In the genomic region with DNA sequence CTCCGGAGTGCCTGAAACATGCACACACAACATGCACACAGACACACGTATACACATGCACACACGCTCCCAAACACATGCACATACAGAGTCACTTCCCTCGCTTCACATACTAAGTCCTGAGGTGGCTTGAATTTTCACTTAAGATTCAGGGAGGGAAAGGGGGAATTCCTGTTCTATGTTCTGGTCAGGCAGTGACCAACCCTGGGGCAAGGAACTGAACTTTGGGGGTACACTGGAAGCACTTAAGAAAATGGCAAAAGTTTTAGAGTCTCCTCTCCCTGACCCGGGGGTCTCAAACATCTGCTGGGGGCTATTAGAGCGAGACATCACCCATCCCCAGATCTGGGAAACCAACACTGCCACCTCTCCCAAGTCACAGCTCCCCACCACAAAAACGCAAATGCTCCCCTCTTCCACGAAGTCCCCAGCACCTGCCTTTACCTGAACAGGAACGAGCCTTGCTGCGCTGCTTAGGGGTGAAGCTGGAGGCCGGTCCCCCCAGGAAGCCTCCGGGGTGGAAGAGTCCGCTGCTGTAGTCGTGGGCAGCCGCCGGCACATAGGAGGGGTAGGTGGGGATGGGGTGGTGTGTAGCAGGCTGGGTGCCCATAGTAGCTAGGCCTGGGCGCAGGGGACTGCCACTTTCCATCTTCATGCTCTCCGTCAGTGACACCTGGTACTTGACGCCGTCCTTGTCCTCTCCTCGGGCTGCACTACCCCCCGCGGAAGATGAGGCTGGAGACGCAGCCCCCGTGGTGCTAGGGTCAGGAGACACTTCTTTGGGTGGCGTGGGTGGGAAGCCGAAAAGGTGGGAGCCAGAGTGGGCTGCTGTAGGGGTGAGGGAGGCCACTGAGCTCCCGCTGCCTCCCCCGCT, we compare ENCODE assay signal across 12 cellular contexts. TPM values are rescaled to one million over a fixed set of nuclear protein-coding genes. Genes with fewer than 3 reads are reported as not detected.
DNase-seq lines count a peak whose midpoint lies in the region; ATAC-seq and TF ChIP-seq lines count a peak whose summit lies in the region.
"Had no signal": no experiment of that assay in that cellular context is flagged by ENCODE, and none has a peak within 500 bp of the region (broad histone marks: within the 10 kb centered on the region; RNA-seq: fewer than 3 reads in every experiment).

No MANE protein-coding gene starts in this region.

- peak overlapping the region; percentile 43 for H3K4me3 Mint-ChIP-seq in CD4-positive, alpha-beta T cell

- H3K27me3 ChIP-seq in CD4-positive, alpha-beta T cell (ENCODE audit: control insufficient read depth, insufficient read depth, low read length), result peaks cover 99% of the 10 kb centered on the region
- peaks cover 70% of the 10 kb centered on the region for H3K27me3 ChIP-seq in NT2/D1 (ENCODE audit: insufficient read depth, insufficient read length)
- H3K27me3 ChIP-seq in fibroblast of lung (ENCODE audit: control insufficient read depth, insufficient read depth, low read length), result peaks cover 17% of the 10 kb centered on the region
- no peaks in the 10 kb centered on the region for H3K27me3 ChIP-seq in prostate gland (replicated peaks; ENCODE audit: insufficient read depth)

- WGBS in prostate gland, result 12% methylated on average over 29 of the region's 29 CpGs

- no peak overlapping the region for H3K27ac ChIP-seq in CD4-positive, alpha-beta T cell (ENCODE audit: low read depth, low read length)
- H3K27ac ChIP-seq in fibroblast of lung (ENCODE audit: insufficient read depth, low read length) (no peak overlapping the region), prostate gland (peak overlapping the region; percentile 99)

- intact Hi-C loops in CD4-positive, alpha-beta T cell (cut with DNase I, micrococcal nuclease), result no loop called here
- intact Hi-C loops in prostate gland (cut with DNase I), result no loop called here

- POLR2A ChIA-PET in CD4-positive, alpha-beta T cell (lab: Charles Lee), result no interaction called here

- DNase-seq in CD4-positive, alpha-beta T cell, result no peak
- DNase-seq in NT2/D1 (ENCODE audit: low read depth, low spot score), result no peak
- peak in 1 of 2 donors; percentile 20 for DNase-seq in fibroblast of lung (ENCODE audit: low read depth in 2 of 2)
- no peak for DNase-seq in prostate gland (ENCODE audit: low spot score)
- DNase-seq in SIG-M5 treated with dmso at 0.1 percent for 504 hours (lab: John Stamatoyannopoulos, UW; ENCODE audit: unreplicated experiment), result no peak
- no peak for DNase-seq in activated effector memory CD4-positive, alpha-beta T cell treated with Interleukin-2 at 50 U/mL for 16 hours
- DNase-seq: activated CD4-positive, alpha-beta T cell treated with anti-CD3 and anti-CD28 coated beads for 4 hours; activated naive CD8-positive, alpha-beta T cell treated with anti-CD3 and anti-CD28 coated beads, Interleukin-2, amount 10 ng/mL, durations not matched to agents 7 days and 5 days; kidney glomerular epithelial cell; NCI-H2171 had no signal

- H3K9me3 ChIP-seq in CD4-positive, alpha-beta T cell (ENCODE audit: control insufficient read depth, low read length), result no peaks in the 10 kb centered on the region
- H3K9me3 ChIP-seq in NT2/D1 (ENCODE audit: insufficient read depth, low read length) (no peaks in the 10 kb centered on the region), fibroblast of lung (ENCODE audit: control insufficient read depth, insufficient read depth, low read depth, low read length) (no peaks in the 10 kb centered on the region), prostate gland (no peaks in the 10 kb centered on the region)

- TF ChIP-seq CTCF in CD4-positive, alpha-beta T cell (IDR thresholded peaks at IDR 0.05), result no peak
- no peak for TF ChIP-seq CTCF in fibroblast of lung (conservative IDR thresholded peaks at IDR 0.05 in 1 of 2, IDR thresholded peaks at IDR 0.05 in 1 of 2; ENCODE audit: low read depth in 1 of 2, low read length in 2 of 2)
- TF ChIP-seq CTCF in prostate gland (IDR thresholded peaks at IDR 0.05), result no peak

- no peak overlapping the region for H3K27ac Mint-ChIP-seq in CD4-positive, alpha-beta T cell
- H3K27ac Mint-ChIP-seq: activated naive CD8-positive, alpha-beta T cell treated with anti-CD3 and anti-CD28 coated beads, Interleukin-2, amount 10 ng/mL, durations not matched to agents 7 days and 5 days had no signal

- H3K36me3 Mint-ChIP-seq in CD4-positive, alpha-beta T cell (ENCODE audit: low read depth), result no peaks in the 10 kb centered on the region
- H3K36me3 Mint-ChIP-seq: activated naive CD8-positive, alpha-beta T cell treated with anti-CD3 and anti-CD28 coated beads, Interleukin-2, amount 10 ng/mL, durations not matched to agents 7 days and 5 days had no signal

- H4K20me1 ChIP-seq in fibroblast of lung (ENCODE audit: control insufficient read depth, extremely low read depth, insufficient read depth, low read length), result no peaks in the 10 kb centered on the region

- ATAC-seq in CD4-positive, alpha-beta T cell (ENCODE audit: poor library complexity), result no peak
- no peak for ATAC-seq in GM18870 (IDR thresholded peaks at IDR 0.05; ENCODE audit: unreplicated experiment)
- ATAC-seq in GM21526 (IDR thresholded peaks at IDR 0.05; ENCODE audit: low FRiP score, unreplicated experiment), result no peak

- H3K9me3 Mint-ChIP-seq in CD4-positive, alpha-beta T cell, result no peaks in the 10 kb centered on the region
- H3K9me3 Mint-ChIP-seq: activated naive CD8-positive, alpha-beta T cell treated with anti-CD3 and anti-CD28 coated beads, Interleukin-2, amount 10 ng/mL, durations not matched to agents 7 days and 5 days had no signal

- H3K4me1 ChIP-seq in NT2/D1 (ENCODE audit: insufficient read depth, insufficient read length) (peaks cover 34% of the 10 kb centered on the region), fibroblast of lung (ENCODE audit: control insufficient read depth, extremely low read depth, insufficient read depth, low read length) (peaks cover 21% of the 10 kb centered on the region), prostate gland (replicated peaks) (peaks cover 21% of the 10 kb centered on the region)

- no peak overlapping the region for H2AFZ ChIP-seq in fibroblast of lung (ENCODE audit: low read length)

- H3K4me2 ChIP-seq in fibroblast of lung (ENCODE audit: extremely low read depth, insufficient read depth, low read length), result peak overlapping the region; percentile 87

- CTCF ChIA-PET in CD4-positive, alpha-beta T cell (lab: Charles Lee), result no interaction called here

- H3K4me3 ChIP-seq in NT2/D1 (ENCODE audit: insufficient read length, low read depth) (no peak overlapping the region), fibroblast of lung (replicated peaks in 1 of 4; ENCODE audit: control extremely low read depth in 1 of 4, insufficient read depth in 1 of 4, low read depth in 3 of 4, low read length in 4 of 4) (peak overlapping the region in 2 of 4 experiments; percentile 5 to 76), prostate gland (peak overlapping the region; percentile 85 to 93)

- H3K36me3 ChIP-seq in NT2/D1 (ENCODE audit: insufficient read depth, insufficient read length, low read length), result peaks cover 15% of the 10 kb centered on the region
- H3K36me3 ChIP-seq in fibroblast of lung (ENCODE audit: control insufficient read depth, insufficient read depth, low read length), result peaks cover 4% of the 10 kb centered on the region
- peaks cover 3 to 11% of the 10 kb centered on the region in 2 donors for H3K36me3 ChIP-seq in prostate gland

- H3K9ac ChIP-seq in NT2/D1 (ENCODE audit: insufficient read length, low read depth) (peak overlapping the region; percentile 57), fibroblast of lung (ENCODE audit: insufficient read depth, low read length) (no peak overlapping the region)

- H3K4me1 Mint-ChIP-seq in CD4-positive, alpha-beta T cell (ENCODE audit: low read depth), result peaks cover 37% of the 10 kb centered on the region

- no peak for TF ChIP-seq POLR2A in prostate gland (IDR thresholded peaks at IDR 0.05)

- peaks cover 19% of the 10 kb centered on the region for H3K79me2 ChIP-seq in fibroblast of lung (ENCODE audit: control insufficient read depth, insufficient read depth, low read length)

- peaks cover 84% of the 10 kb centered on the region for H3K27me3 Mint-ChIP-seq in CD4-positive, alpha-beta T cell

RNA-seq across cellular contexts. Expression of a gene that starts 7.5 kb away (rescaled TPM):
- total RNA-seq in CD4-positive, alpha-beta T cell, result under 1 TPM; 0.16 to 0.17 TPM
- total RNA-seq in fibroblast of lung (0.51 and 0.83 TPM in 2 replicates), prostate gland (100 to 1,000 TPM; 181 to 275 TPM)
- polyA plus RNA-seq in fibroblast of lung, result 3.2 and 4.0 TPM in 2 replicates
- 6.2 and 9.3 TPM in 2 replicates for polyA plus RNA-seq in fibroblast of lung (2012)
- polyA minus RNA-seq in fibroblast of lung (ENCODE audit: low replicate concordance), result 4.3 and 4.9 TPM in 2 replicates
- total RNA-seq: activated naive CD8-positive, alpha-beta T cell treated with anti-CD3 and anti-CD28 coated beads, Interleukin-2, amount 10 ng/mL, durations not matched to agents 7 days and 5 days had no signal

RNA-seq across cellular contexts. Expression of a gene that starts 18.8 kb away (rescaled TPM):
- total RNA-seq in CD4-positive, alpha-beta T cell, result not detected
- total RNA-seq in fibroblast of lung, result not detected in 2 replicates
- not detected in 2 replicates for polyA plus RNA-seq in fibroblast of lung
- not detected in 2 replicates for polyA plus RNA-seq in fibroblast of lung (2012)
- polyA minus RNA-seq in fibroblast of lung (ENCODE audit: low replicate concordance), result not detected in 2 replicates
- total RNA-seq in prostate gland, result 1 to 10 TPM in 1 of 2 donors, not detected in 1; 3.2 TPM
- total RNA-seq: activated naive CD8-positive, alpha-beta T cell treated with anti-CD3 and anti-CD28 coated beads, Interleukin-2, amount 10 ng/mL, durations not matched to agents 7 days and 5 days had no signal

Comparison
In these comparisons a context has a peak if more than half of its experiments do, and no peak if none do; other contexts are left out.
1. H3K27ac ChIP-seq: peak in prostate gland (2 of 2); none in CD4-positive, alpha-beta T cell (single experiment) and fibroblast of lung (single experiment).
2. RNA of a gene that starts 7.5 kb away (total RNA-seq): 181 to 275 TPM in prostate gland; 0.51 to 0.83 TPM in fibroblast of lung and 0.16 to 0.17 TPM in CD4-positive, alpha-beta T cell; every median in the first group is over 10 times any median in the second.